ENCODE assay signal across 10 cellular contexts in the genomic region with DNA sequence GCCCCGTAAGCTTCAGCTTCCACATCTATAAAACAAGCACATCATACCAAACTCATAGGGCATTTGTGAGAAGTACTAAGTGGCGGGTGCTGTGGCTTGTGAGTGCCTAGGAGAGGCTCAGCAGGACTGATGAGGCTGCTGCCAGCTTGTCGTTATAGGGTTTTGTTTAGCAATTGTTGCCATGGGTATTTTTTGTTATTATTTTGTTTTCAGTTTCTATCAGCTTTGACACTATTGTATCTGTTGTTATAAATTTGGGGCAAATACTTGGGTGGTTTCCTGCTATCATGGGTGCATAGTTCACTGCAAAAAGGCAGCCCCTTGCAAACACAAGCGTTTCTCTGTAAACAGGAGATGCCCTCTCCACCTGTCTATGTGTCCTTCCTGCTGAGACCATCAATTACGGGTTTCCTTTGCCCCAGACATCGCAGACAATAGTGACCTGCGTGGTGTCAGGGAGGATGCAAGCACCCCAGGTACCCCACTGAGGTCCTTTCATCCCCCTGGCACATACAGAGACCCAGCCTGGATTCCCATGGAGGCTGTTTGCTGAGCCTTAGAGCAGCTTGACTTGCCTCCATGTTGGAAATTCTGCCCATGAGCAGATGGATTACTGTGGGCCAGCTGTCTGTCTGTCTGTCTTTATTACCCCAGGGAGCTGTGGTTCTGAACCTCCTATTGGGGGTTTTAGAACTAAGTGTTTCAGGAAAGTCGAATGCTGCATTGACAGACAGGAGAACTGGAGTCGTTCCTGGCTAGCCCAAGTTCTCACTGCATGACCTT. TPM values are rescaled to one million over a fixed set of nuclear protein-coding genes. Genes with fewer than 3 reads are reported as not detected.
DNase-seq lines count a peak whose midpoint lies in the region; ATAC-seq and TF ChIP-seq lines count a peak whose summit lies in the region.
"Had no signal": no experiment of that assay in that cellular context is flagged by ENCODE, and none has a peak within 500 bp of the region (broad histone marks: within the 10 kb centered on the region; RNA-seq: fewer than 3 reads in every experiment).

No MANE protein-coding gene starts in this region.

- no peak for ATAC-seq in HG03442 (IDR thresholded peaks at IDR 0.05; ENCODE audit: unreplicated experiment)
- no peak for ATAC-seq in GM18858 (IDR thresholded peaks at IDR 0.05; ENCODE audit: unreplicated experiment)

- TF ChIP-seq CTCF in transverse colon (IDR thresholded peaks at IDR 0.05): no peak

- H3K9me3 ChIP-seq in transverse colon: no peaks in the 10 kb centered on the region
- H3K9me3 ChIP-seq: right atrium auricular region had no signal

- peak; percentile 68 for DNase-seq in activated T-cell treated with anti-CD3 and anti-CD28 coated beads, Interleukin-2, amount 50 U/mL, for 1 hour
- DNase-seq in activated T-cell treated with anti-CD3 and anti-CD28 coated beads, Interleukin-2, amount 50 U/mL, for 48 hours: no peak
- DNase-seq in NCI-H82 (lab: John Stamatoyannopoulos, UW) (peak; percentile 89), transverse colon (no peak), cerebellum (ENCODE audit: low spot score) (no peak)
- DNase-seq: NK-92 treated with Interleukin-12 subunit alpha and Interleukin-12 subunit beta, amount 100 ng/mL, for 24 hours had no signal

- no peak for TF ChIP-seq EP300 in transverse colon (IDR thresholded peaks at IDR 0.05; ENCODE audit: low read depth)

- no peaks in the 10 kb centered on the region for H3K27me3 ChIP-seq in transverse colon
- H3K27me3 ChIP-seq: right atrium auricular region had no signal

- no peak for TF ChIP-seq POLR2A in transverse colon (IDR thresholded peaks at IDR 0.05)

- H3K27ac ChIP-seq in angular gyrus (ENCODE audit: low read depth, low read length): peak overlapping the region; percentile 15
- H3K27ac ChIP-seq in transverse colon: peak overlapping the region; percentile 16 to 58 (median 47)
- H3K27ac ChIP-seq: right atrium auricular region had no signal

- intact Hi-C loops in transverse colon (cut with DNase I; ENCODE audit: low total_unique reads): no loop called here

- in situ Hi-C loops in transverse colon (cut with MboI; ENCODE audit: low pct_ligation_motif_present in 1 of 4, low pct_unique_long_range_greater_than_20kb in 1 of 4, low sequenced_read_pairs in 3 of 4): no loop called here

- WGBS in transverse colon (ENCODE audit: low coverage in 1 of 2), 2 donors: 59 to 60% methylated on average over 4 to 9 of the region's 9 CpGs

- H3K4me3 ChIP-seq in transverse colon: no peak overlapping the region
- H3K4me3 ChIP-seq: right atrium auricular region had no signal

- H3K4me1 ChIP-seq in transverse colon: peaks cover 0 to 7% (median 0%) of the 10 kb centered on the region in 4 donors

- no peaks in the 10 kb centered on the region for H3K36me3 ChIP-seq in transverse colon
- H3K36me3 ChIP-seq: right atrium auricular region had no signal

RNA-seq across cellular contexts. Expression of gene CCDC167, which starts 3.2 kb away (rescaled TPM):
- total RNA-seq in transverse colon (10 to 100 TPM in 2 of 4 donors, not detected in 2; 16.9 to 21.8 TPM), cerebellum (11.7 TPM)

Comparison
In these comparisons a context has a peak if more than half of its experiments do, and no peak if none do; other contexts are left out.
1. DNase-seq: peak in activated T-cell treated with anti-CD3 and anti-CD28 coated beads, Interleukin-2, amount 50 U/mL, for 1 hour (single experiment) and NCI-H82 (single experiment); none in activated T-cell treated with anti-CD3 and anti-CD28 coated beads, Interleukin-2, amount 50 U/mL, for 48 hours (0 of 2), transverse colon (single experiment) and cerebellum (single experiment).